ENCODE assay signal across 29 cellular contexts in genomic region chr9:22997923-22998322, GRCh38.
"Had no signal": no experiment of that assay in that cellular context is flagged by ENCODE, and none has a peak within 500 bp of the region (broad histone marks: within the 10 kb centered on the region; RNA-seq: fewer than 3 reads in every experiment).

No MANE protein-coding gene starts in this region.

- H3K4me3 ChIP-seq: stomach, suprapubic skin, testis, thoracic aorta, thyroid gland, tibial artery, tibial nerve, transverse colon, upper lobe of left lung, upper lobe of right lung, uterus, vagina had no signal

- FAIRE-seq: urothelium cell line had no signal

- H3K36me3 ChIP-seq: stomach, suprapubic skin, thoracic aorta, thyroid gland, tibial artery, tibial nerve, transverse colon, upper lobe of left lung, upper lobe of right lung, uterus, vagina had no signal

- H3K4me1 Mint-ChIP-seq: stimulated activated effector memory CD8-positive, alpha-beta T cell treated with anti-CD3 and anti-CD28 coated beads, Interleukin-12 subunit alpha, Interleukin-12 subunit beta, amount 100 ng/mL, for 72 hours; stimulated activated memory B cell treated with anti-CD40 and anti-IgM and Interleukin-4, amounts not matched to agents 10 μg/mL and 1 μg/mL and 100 μg/mL, for 72 hours; stimulated activated naive B cell treated with anti-CD40 and anti-IgM and Interleukin-4, amounts not matched to agents 10 μg/mL and 1 μg/mL and 100 μg/mL, for 72 hours; stimulated activated naive CD8-positive, alpha-beta T cell treated with anti-CD3 and anti-CD28 coated beads, Interleukin-15, amount 100 ng/mL, for 72 hours had no signal

- ATAC-seq: stimulated activated effector memory CD8-positive, alpha-beta T cell treated with anti-CD3 and anti-CD28 coated beads, Interleukin-12 subunit alpha, Interleukin-12 subunit beta, amount 100 ng/mL, for 72 hours; stimulated activated memory B cell treated with anti-CD40 and anti-IgM and Interleukin-4, amounts not matched to agents 10 μg/mL and 1 μg/mL and 100 μg/mL, for 72 hours; stimulated activated naive B cell treated with anti-CD40 and anti-IgM and Interleukin-4, amounts not matched to agents 10 μg/mL and 1 μg/mL and 100 μg/mL, for 72 hours; stimulated activated naive CD8-positive, alpha-beta T cell treated with anti-CD3 and anti-CD28 coated beads, Interleukin-15, amount 100 ng/mL, for 72 hours; stimulated activated naive CD8-positive, alpha-beta T cell treated with anti-CD3 and anti-CD28 coated beads, Interleukin-15, Interleukin-2, amounts not matched to agents 100 U/mL and 50 U/mL, for 24 hours; upper lobe of right lung had no signal

- H3K9me3 ChIP-seq: testis, thyroid gland, upper lobe of right lung, uterus had no signal

- H3K9me3 Mint-ChIP-seq: type B pancreatic cell had no signal

- H3K27ac ChIP-seq: stomach, suprapubic skin, testis, thoracic aorta, thyroid gland, tibial artery, tibial nerve, transverse colon, upper lobe of left lung, upper lobe of right lung, uterus, vagina had no signal

- DNase-seq: stimulated activated CD4-positive, alpha-beta T cell treated with anti-CD3 and anti-CD28 coated beads, Interleukin-2, amount 100 ng/mL, for 48 hours; stimulated activated CD4-positive, alpha-beta T cell treated with anti-CD3 and anti-CD28 coated beads, Interleukin-4, amount 100 ng/mL, for 1 hour; stimulated activated CD4-positive, alpha-beta T cell treated with anti-CD3 and anti-CD28 coated beads, Interleukin-4, amount 100 ng/mL, for 24 hours; stimulated activated CD4-positive, alpha-beta T cell treated with anti-CD3 and anti-CD28 coated beads, Interleukin-4, amount 100 ng/mL, for 4 hours; stimulated activated CD8-positive, alpha-beta memory T cell treated with anti-CD3 and anti-CD28 coated beads, Interleukin-4, amount 100 ng/mL, for 48 hours; stimulated activated naive B cell treated with anti-CD40 and anti-IgM and Interleukin-4, amounts not matched to agents 10 μg/mL and 1 μg/mL and 100 μg/mL, for 72 hours; stimulated activated naive CD4-positive, alpha-beta T cell; stimulated activated naive CD4-positive, alpha-beta T cell treated with Interleukin-2 at 50 U/mL for 16 hours; stimulated activated naive CD8-positive, alpha-beta T cell treated with anti-CD3 and anti-CD28 coated beads, Interleukin-15, amount 100 ng/mL, for 72 hours; stimulated activated naive CD8-positive, alpha-beta T cell treated with anti-CD3 and anti-CD28 coated beads, Interleukin-15, Interleukin-2, amounts not matched to agents 100 U/mL and 50 U/mL, for 24 hours; stomach; substantia nigra; testis; thyroid gland; tibial artery; transverse colon; trophoblast cell; upper lobe of left lung; upper lobe of right lung; uterus had no signal

- H3K36me3 Mint-ChIP-seq: stimulated activated effector memory CD8-positive, alpha-beta T cell treated with anti-CD3 and anti-CD28 coated beads, Interleukin-12 subunit alpha, Interleukin-12 subunit beta, amount 100 ng/mL, for 72 hours; stimulated activated memory B cell treated with anti-CD40 and anti-IgM and Interleukin-4, amounts not matched to agents 10 μg/mL and 1 μg/mL and 100 μg/mL, for 72 hours; stimulated activated naive B cell treated with anti-CD40 and anti-IgM and Interleukin-4, amounts not matched to agents 10 μg/mL and 1 μg/mL and 100 μg/mL, for 72 hours; type B pancreatic cell had no signal

- H3K27ac Mint-ChIP-seq: stimulated activated effector memory CD8-positive, alpha-beta T cell treated with anti-CD3 and anti-CD28 coated beads, Interleukin-12 subunit alpha, Interleukin-12 subunit beta, amount 100 ng/mL, for 72 hours; stimulated activated memory B cell treated with anti-CD40 and anti-IgM and Interleukin-4, amounts not matched to agents 10 μg/mL and 1 μg/mL and 100 μg/mL, for 72 hours; stimulated activated naive B cell treated with anti-CD40 and anti-IgM and Interleukin-4, amounts not matched to agents 10 μg/mL and 1 μg/mL and 100 μg/mL, for 72 hours; stimulated activated naive CD8-positive, alpha-beta T cell treated with anti-CD3 and anti-CD28 coated beads, Interleukin-15, amount 100 ng/mL, for 72 hours; stimulated activated naive CD8-positive, alpha-beta T cell treated with anti-CD3 and anti-CD28 coated beads, Interleukin-15, Interleukin-2, amounts not matched to agents 100 ng/mL and 50 ng/mL, for 24 hours; type B pancreatic cell had no signal

- H3K27me3 ChIP-seq: stomach, suprapubic skin, testis, thyroid gland, tibial artery, tibial nerve, transverse colon, upper lobe of left lung, upper lobe of right lung, uterus, vagina had no signal

- H3K4me1 ChIP-seq: stomach, suprapubic skin, testis, thyroid gland, tibial artery, tibial nerve, transverse colon, upper lobe of left lung, upper lobe of right lung, uterus, vagina had no signal

- H3K27me3 Mint-ChIP-seq: stimulated activated memory B cell treated with anti-CD40 and anti-IgM and Interleukin-4, amounts not matched to agents 10 μg/mL and 1 μg/mL and 100 μg/mL, for 72 hours; stimulated activated naive B cell treated with anti-CD40 and anti-IgM and Interleukin-4, amounts not matched to agents 10 μg/mL and 1 μg/mL and 100 μg/mL, for 72 hours; stimulated activated naive CD8-positive, alpha-beta T cell treated with anti-CD3 and anti-CD28 coated beads, Interleukin-15, amount 100 ng/mL, for 72 hours; stimulated activated naive CD8-positive, alpha-beta T cell treated with anti-CD3 and anti-CD28 coated beads, Interleukin-15, Interleukin-2, amounts not matched to agents 100 ng/mL and 50 ng/mL, for 24 hours; type B pancreatic cell had no signal

- H3K4me3 Mint-ChIP-seq: stimulated activated effector memory CD8-positive, alpha-beta T cell treated with anti-CD3 and anti-CD28 coated beads, Interleukin-12 subunit alpha, Interleukin-12 subunit beta, amount 100 ng/mL, for 72 hours; stimulated activated memory B cell treated with anti-CD40 and anti-IgM and Interleukin-4, amounts not matched to agents 10 μg/mL and 1 μg/mL and 100 μg/mL, for 72 hours; stimulated activated naive B cell treated with anti-CD40 and anti-IgM and Interleukin-4, amounts not matched to agents 10 μg/mL and 1 μg/mL and 100 μg/mL, for 72 hours; stimulated activated naive CD8-positive, alpha-beta T cell treated with anti-CD3 and anti-CD28 coated beads, Interleukin-15, amount 100 ng/mL, for 72 hours; stimulated activated naive CD8-positive, alpha-beta T cell treated with anti-CD3 and anti-CD28 coated beads, Interleukin-15, Interleukin-2, amounts not matched to agents 100 ng/mL and 50 ng/mL, for 24 hours; type B pancreatic cell had no signal
